In genomic region chr16:78503501-78504110, GRCh38 we compare ENCODE assay signal across 8 cellular contexts.
DNase-seq lines count a peak whose midpoint lies in the region; ATAC-seq, FAIRE-seq and TF ChIP-seq lines count a peak whose summit lies in the region.

No MANE protein-coding gene starts in this region.

- H3K27ac Mint-ChIP-seq in activated naive CD4-positive, alpha-beta T cell treated with anti-CD3 and anti-CD28 coated beads for 36 hours, result no peak overlapping the region
- peak overlapping the region; percentile 77 to 91 (median 89) for H3K27ac Mint-ChIP-seq in nephron

- no peaks in the 10 kb centered on the region for H3K9me3 Mint-ChIP-seq in activated naive CD4-positive, alpha-beta T cell treated with anti-CD3 and anti-CD28 coated beads for 36 hours
- no peaks in the 10 kb centered on the region for H3K9me3 Mint-ChIP-seq in nephron

- no peak for TF ChIP-seq POLR2A in NB4 (IDR thresholded peaks at IDR 0.05; ENCODE audit: extremely low read depth, insufficient read length)

- CTCF ChIA-PET in activated naive CD4-positive, alpha-beta T cell treated with anti-CD3 and anti-CD28 coated beads for 36 hours (lab: Charles Lee), result interaction anchor here (0.6 to 1.4 kb wide), 7 partner anchors 18 to 1963 kb away, joined by 3 to 7 read pairs (median 3); no protein-coding TSS in a partner anchor

- H3K36me3 Mint-ChIP-seq in activated naive CD4-positive, alpha-beta T cell treated with anti-CD3 and anti-CD28 coated beads for 36 hours (ENCODE audit: low read depth), result no peaks in the 10 kb centered on the region
- no peaks in the 10 kb centered on the region for H3K36me3 Mint-ChIP-seq in nephron (ENCODE audit: low read depth)

- H3K4me1 Mint-ChIP-seq in activated naive CD4-positive, alpha-beta T cell treated with anti-CD3 and anti-CD28 coated beads for 36 hours (ENCODE audit: low read depth), result no peaks in the 10 kb centered on the region
- H3K4me1 Mint-ChIP-seq in nephron, result peaks cover 75% of the 10 kb centered on the region

- peak; percentile 94 for FAIRE-seq in endometrium (lab: Jason Lieb, UNC)

- no peak overlapping the region for H3K4me3 Mint-ChIP-seq in activated naive CD4-positive, alpha-beta T cell treated with anti-CD3 and anti-CD28 coated beads for 36 hours
- H3K4me3 Mint-ChIP-seq in nephron, result no peak overlapping the region

- DNase-seq in activated naive CD4-positive, alpha-beta T cell treated with anti-CD3 and anti-CD28 coated beads for 36 hours, result peak; percentile 71
- DNase-seq in activated naive CD4-positive, alpha-beta T cell treated with anti-CD3 and anti-CD28 coated beads, Interleukin-2, amount 50 U/mL, for 16 hours, result no peak
- DNase-seq in NB4 (ENCODE audit: low read depth) (peak; percentile 72), WERI-Rb-1 (peak; percentile 56), T1000 (lab: John Stamatoyannopoulos, UW) (no peak)

- intact Hi-C loops in activated naive CD4-positive, alpha-beta T cell treated with anti-CD3 and anti-CD28 coated beads for 36 hours (cut with micrococcal nuclease), result loop anchor here (1.0 to 10.0 kb wide), 4 partner anchors 267 to 1961 kb away; no protein-coding TSS in a partner anchor

- no peaks in the 10 kb centered on the region for H3K27me3 ChIP-seq in WERI-Rb-1 (ENCODE audit: insufficient read depth, low read depth, severe bottlenecking)

- H3K36me3 ChIP-seq in WERI-Rb-1, result no peaks in the 10 kb centered on the region

- H3K27me3 Mint-ChIP-seq in activated naive CD4-positive, alpha-beta T cell treated with anti-CD3 and anti-CD28 coated beads for 36 hours (ENCODE audit: low read depth), result no peaks in the 10 kb centered on the region
- H3K27me3 Mint-ChIP-seq in nephron (ENCODE audit: low read depth), result peaks cover 18% of the 10 kb centered on the region

- no peak for ATAC-seq in HG03175 (IDR thresholded peaks at IDR 0.05; ENCODE audit: unreplicated experiment)

- TF ChIP-seq CTCF in NB4 (IDR thresholded peaks at IDR 0.05; ENCODE audit: low read depth, low read length), result peak; percentile 73
- TF ChIP-seq CTCF in WERI-Rb-1 (IDR thresholded peaks at IDR 0.05; ENCODE audit: low read depth, low read length), result peak; percentile 48; the same call in 1 of the 2 replicates
- TF ChIP-seq CTCF in nephron (IDR thresholded peaks at IDR 0.05; ENCODE audit: unreplicated experiment in 3 of 3), result peak; percentile 87 to 90 (median 89)

- no peaks in the 10 kb centered on the region for H3K9me3 ChIP-seq in WERI-Rb-1 (ENCODE audit: severe bottlenecking)

- H3K4me3 ChIP-seq in NB4 (ENCODE audit: low read depth, low read length) (no peak overlapping the region), WERI-Rb-1 (ENCODE audit: low read depth, low read length) (no peak overlapping the region)

- no peak overlapping the region for H3K27ac ChIP-seq in WERI-Rb-1

Comparison
In these comparisons a context has a peak if more than half of its experiments do, and no peak if none do; other contexts are left out.
1. DNase-seq: peak in activated naive CD4-positive, alpha-beta T cell treated with anti-CD3 and anti-CD28 coated beads for 36 hours (single experiment), NB4 (single experiment) and WERI-Rb-1 (single experiment); none in activated naive CD4-positive, alpha-beta T cell treated with anti-CD3 and anti-CD28 coated beads, Interleukin-2, amount 50 U/mL, for 16 hours (single experiment) and T1000 (single experiment).
2. Peak in every context shown above with its lines, with median percentiles within 50 percentile points of each other: CTCF ChIP-seq.